ENCODE assay signal across 9 cellular contexts in genomic region chr19:1324792-1325567, GRCh38. TPM values are rescaled to one million over a fixed set of nuclear protein-coding genes. Genes with fewer than 3 reads are reported as not detected.
A peak's percentile ranks its signal among the peaks of the same experiment; 100 is the strongest.
DNase-seq lines count a peak whose midpoint lies in the region; ATAC-seq, FAIRE-seq and TF ChIP-seq lines count a peak whose summit lies in the region.
"Had no signal": no experiment of that assay in that cellular context is flagged by ENCODE, and none has a peak within 500 bp of the region (broad histone marks: within the 10 kb centered on the region; RNA-seq: fewer than 3 reads in every experiment).

No MANE protein-coding gene starts in this region.

- DNase-seq in GM19239 (ENCODE audit: insufficient read length, low spot score): peak; percentile 15
- DNase-seq in NCI-H345 treated with DMSO at 0.1 percent for 48 hours (lab: John Stamatoyannopoulos, UW; ENCODE audit: unreplicated experiment): peak; percentile 15
- DNase-seq in GM12878 (ENCODE audit: low read depth, low spot score): no peak
- no peak for DNase-seq in effector memory CD4-positive, alpha-beta T cell
- DNase-seq in hepatocyte (ENCODE audit: low spot score): no peak
- no peak for DNase-seq in NCI-H1048 (lab: John Stamatoyannopoulos, UW)

- no peak overlapping the region for H3K9ac ChIP-seq in GM12878 (ENCODE audit: control insufficient read depth, insufficient read depth, low read length)

- POLR2A ChIA-PET in GM12878 (lab: Charles Lee): no interaction called here

- no peak for TF ChIP-seq EP300 in GM12878 (IDR thresholded peaks at IDR 0.05; ENCODE audit: borderline replicate concordance in 1 of 2, control insufficient read depth in 1 of 2, low read depth in 2 of 2, low read length in 2 of 2)

- FAIRE-seq in GM19239 (lab: Jason Lieb, UNC) (no peak), GM12878 (lab: Jason Lieb, UNC) (no peak)

- TF ChIP-seq CTCF in GM12878 (IDR thresholded peaks at IDR 0.05 in 2 of 3, conservative IDR thresholded peaks at IDR 0.05 in 1 of 3; ENCODE audit: control insufficient read depth in 2 of 3, extremely low read depth in 1 of 3, insufficient read depth in 1 of 3, low read depth in 3 of 3, low read length in 3 of 3) (no peak), hepatocyte (IDR thresholded peaks at IDR 0.05; ENCODE audit: poor library complexity) (no peak)

- H3K4me2 ChIP-seq in GM12878 (ENCODE audit: control insufficient read depth, insufficient read depth) (no peak overlapping the region), hepatocyte (no peak overlapping the region)

- H3K9me2 ChIP-seq in hepatocyte (replicated peaks; ENCODE audit: insufficient read depth): no peaks in the 10 kb centered on the region

- WGBS in GM12878 (ENCODE audit: insufficient coverage, insufficient replicate concordance, low lambda C conversion rate, missing lambda C conversion rate): 18% methylated on average over 58 of the region's 66 CpGs
- 94% methylated on average over 41 of the region's 66 CpGs for WGBS in hepatocyte (ENCODE audit: low lambda C conversion rate, missing lambda C conversion rate)

- no peak for TF ChIP-seq POLR2A in GM12878 (IDR thresholded peaks at IDR 0.05; ENCODE audit: low read depth, low read length)

- no peaks in the 10 kb centered on the region for H3K4me1 ChIP-seq in GM12878 (ENCODE audit: control insufficient read depth, insufficient read depth, low read length)
- peaks cover 11% of the 10 kb centered on the region for H3K4me1 ChIP-seq in effector memory CD4-positive, alpha-beta T cell (ENCODE audit: control insufficient read depth, insufficient read depth, low read length, poor library complexity, severe bottlenecking)
- H3K4me1 ChIP-seq in hepatocyte (ENCODE audit: insufficient read depth): no peaks in the 10 kb centered on the region

- H3K79me2 ChIP-seq in GM12878 (ENCODE audit: control insufficient read depth, insufficient read depth, low read length) (no peaks in the 10 kb centered on the region), hepatocyte (no peaks in the 10 kb centered on the region)

- H3K36me3 ChIP-seq in GM12878 (ENCODE audit: control insufficient read depth in 2 of 2, insufficient read depth in 2 of 2, low read length in 1 of 2): no peaks in the 10 kb centered on the region
- no peaks in the 10 kb centered on the region for H3K36me3 ChIP-seq in effector memory CD4-positive, alpha-beta T cell (ENCODE audit: control insufficient read depth, insufficient read depth, low read length)
- no peaks in the 10 kb centered on the region for H3K36me3 ChIP-seq in hepatocyte (replicated peaks; ENCODE audit: insufficient read depth, low read depth)

- TF ChIP-seq RAD21 in GM12878 (IDR thresholded peaks at IDR 0.05; ENCODE audit: insufficient read depth, low read depth, low read length): no peak

- SMC1A ChIA-PET in GM12878 (lab: Charles Lee; ENCODE audit: uncharacterized antibody, unreplicated experiment): no interaction called here

- intact Hi-C loops in GM12878 (cut with micrococcal nuclease; ENCODE audit: unreplicated experiment): no loop called here

- no peaks in the 10 kb centered on the region for H4K20me1 ChIP-seq in GM12878 (ENCODE audit: control insufficient read depth, insufficient read depth)
- H4K20me1 ChIP-seq in hepatocyte (ENCODE audit: insufficient read depth, poor library complexity, severe bottlenecking): no peaks in the 10 kb centered on the region

- H3K4me3 ChIP-seq in GM12878: no peak overlapping the region
- peak overlapping the region; percentile 31 for H3K4me3 ChIP-seq in iPS-11a (ENCODE audit: low read depth, low read length)
- peak overlapping the region in 6 of 7 experiments; percentile 4 to 31 (median 18) for H3K4me3 ChIP-seq in skin epidermis
- H3K4me3 ChIP-seq in effector memory CD4-positive, alpha-beta T cell (ENCODE audit: insufficient read depth, low read depth, low read length, poor library complexity, severe bottlenecking): no peak overlapping the region
- no peak overlapping the region for H3K4me3 ChIP-seq in hepatocyte
- H3K4me3 ChIP-seq: SK-N-MC had no signal

- CTCF ChIA-PET in GM12878 (lab: Yijun Ruan, JAX): no interaction called here

- no TSS peak for BruUV-seq in GM12878 (replicated peaks; lab: Mats Ljungman, UMichigan)

- in situ Hi-C loops in GM12878 (cut with MboI): no loop called here

- no peak overlapping the region for H3K27ac ChIP-seq in GM12878 (ENCODE audit: control insufficient read depth, insufficient read depth)
- peak overlapping the region in 5 of 21 experiments; percentile 8 to 57 (median 44) for H3K27ac ChIP-seq in skin epidermis
- no peak overlapping the region for H3K27ac ChIP-seq in effector memory CD4-positive, alpha-beta T cell (ENCODE audit: insufficient read depth, low read length, poor library complexity, severe bottlenecking)
- H3K27ac ChIP-seq in hepatocyte: no peak overlapping the region
- H3K27ac ChIP-seq: SK-N-MC had no signal

- no peak; the same call in 2 of the 3 replicates for ATAC-seq in GM12878

- H3K9me3 ChIP-seq in GM12878 (replicated peaks; ENCODE audit: control insufficient read depth, insufficient read depth, low read length) (no peaks in the 10 kb centered on the region), hepatocyte (ENCODE audit: low read depth) (no peaks in the 10 kb centered on the region)
- H3K9me3 ChIP-seq in effector memory CD4-positive, alpha-beta T cell (ENCODE audit: control insufficient read depth, low read length): no peaks in the 10 kb centered on the region

- H3K27me3 ChIP-seq in GM12878 (replicated peaks in 1 of 2; ENCODE audit: control insufficient read depth in 2 of 2, insufficient read depth in 2 of 2, low read length in 1 of 2) (peaks cover 6 to 10% of the 10 kb centered on the region in 2 experiments; a peak in 3 of 4 replicates), hepatocyte (no peaks in the 10 kb centered on the region)
- H3K27me3 ChIP-seq in effector memory CD4-positive, alpha-beta T cell (replicated peaks; ENCODE audit: control insufficient read depth, insufficient read depth, low read length, poor library complexity, severe bottlenecking): peaks cover 21% of the 10 kb centered on the region

- H2AFZ ChIP-seq in GM12878 (ENCODE audit: control insufficient read depth, low read depth, low read length) (no peak overlapping the region), hepatocyte (no peak overlapping the region)

- RAD21 ChIA-PET in GM12878 (lab: Charles Lee; ENCODE audit: unreplicated experiment): no interaction called here

RNA-seq across cellular contexts. Expression of gene EFNA2, which starts 39.3 kb away (rescaled TPM):
- not detected in 2 replicates for total RNA-seq in GM12878 (2013; cell fraction: nucleolus; rRNA removed)
- total RNA-seq in GM12878 (2014; rRNA removed) (not detected in 2 replicates), GM12878 (2014; rRNA removed; fragmentation: Illumina TruSeq; extraction: Trizol) (not detected in 2 replicates), GM12878 (2021) (not detected in 2 replicates), hepatocyte (11.0 and 14.2 TPM in 2 replicates)
- not detected for polyA plus RNA-seq in GM12878 (2011; ENCODE audit: low read depth)
- polyA plus RNA-seq in GM12878 (2011; rRNA removed) (not detected in 2 replicates), GM12878 (2014; fragmentation: Illumina TruSeq; extraction: Trizol) (not detected in 2 replicates), GM12878 (2014; fragmentation: Nextera tagmentation; extraction: Ambion mirVana) (not detected), GM12878 (2014; rRNA removed) (not detected in 2 replicates), GM12878 (2016; fragmentation: Nextera tagmentation; extraction: Ambion mirVana) (not detected), hepatocyte (1.3 and 1.8 TPM in 2 replicates)
- not detected in 2 replicates for polyA plus RNA-seq in GM12878 (2011; cell fraction: cytosol; rRNA removed)
- polyA plus RNA-seq in GM12878 (2011; cell fraction: nucleus; rRNA removed): not detected in 2 replicates
- not detected in 2 replicates for polyA plus RNA-seq in GM12878 (2012)
- not detected in 2 replicates for polyA minus RNA-seq in GM12878 (2011; rRNA and poly(A)+ RNA removed)
- polyA minus RNA-seq in GM12878 (2011; cell fraction: cytosol; rRNA and poly(A)+ RNA removed): not detected in 2 replicates
- polyA minus RNA-seq in GM12878 (2011; cell fraction: nucleus; rRNA and poly(A)+ RNA removed): not detected in 2 replicates

RNA-seq across cellular contexts. Expression of gene FAM174C, which starts 49.6 kb away (rescaled TPM):
- 15.3 and 16.8 TPM in 2 replicates for total RNA-seq in GM12878 (2013; cell fraction: nucleolus; rRNA removed)
- total RNA-seq in GM12878 (2014; rRNA removed) (52.8 and 57.6 TPM in 2 replicates), GM12878 (2014; rRNA removed; fragmentation: Illumina TruSeq; extraction: Trizol) (15.4 and 18.8 TPM in 2 replicates), GM12878 (2021) (71.8 and 73.0 TPM in 2 replicates), hepatocyte (25.5 TPM in 2 replicates)
- polyA plus RNA-seq in GM12878 (2011; ENCODE audit: low read depth): 13.7 TPM
- polyA plus RNA-seq in GM12878 (2011; rRNA removed) (14.8 and 29.6 TPM in 2 replicates), GM12878 (2014; fragmentation: Illumina TruSeq; extraction: Trizol) (1.1 and 8.1 TPM in 2 replicates), GM12878 (2014; fragmentation: Nextera tagmentation; extraction: Ambion mirVana) (1 to 10 TPM in 1 of 2 experiments, under 1 TPM in 1; 0.89 to 6.9 TPM), GM12878 (2014; rRNA removed) (94.6 and 104 TPM in 2 replicates), GM12878 (2016; fragmentation: Nextera tagmentation; extraction: Ambion mirVana) (10 to 100 TPM; 72.0 to 79.9 TPM), hepatocyte (79.9 and 89.5 TPM in 2 replicates)
- polyA plus RNA-seq in GM12878 (2011; cell fraction: cytosol; rRNA removed): 85.8 and 125 TPM in 2 replicates
- 64.1 and 89.0 TPM in 2 replicates for polyA plus RNA-seq in GM12878 (2011; cell fraction: nucleus; rRNA removed)
- 61.2 and 63.0 TPM in 2 replicates for polyA plus RNA-seq in GM12878 (2012)
- 10.3 and 34.2 TPM in 2 replicates for polyA minus RNA-seq in GM12878 (2011; rRNA and poly(A)+ RNA removed)
- 20.5 and 25.9 TPM in 2 replicates for polyA minus RNA-seq in GM12878 (2011; cell fraction: cytosol; rRNA and poly(A)+ RNA removed)
- 11.1 and 20.1 TPM in 2 replicates for polyA minus RNA-seq in GM12878 (2011; cell fraction: nucleus; rRNA and poly(A)+ RNA removed)

RNA-seq across cellular contexts. Expression of gene CIRBP, which starts 55.8 kb away (rescaled TPM):
- 275 and 320 TPM in 2 replicates for total RNA-seq in GM12878 (2013; cell fraction: nucleolus; rRNA removed)
- total RNA-seq in GM12878 (2014; rRNA removed): 216 and 225 TPM in 2 replicates
- 228 and 243 TPM in 2 replicates for total RNA-seq in GM12878 (2014; rRNA removed; fragmentation: Illumina TruSeq; extraction: Trizol)
- total RNA-seq in GM12878 (2021): 264 and 284 TPM in 2 replicates
- polyA plus RNA-seq in GM12878 (2011; ENCODE audit: low read depth): 115 TPM
- 153 and 253 TPM in 2 replicates for polyA plus RNA-seq in GM12878 (2011; rRNA removed)
- 253 and 279 TPM in 2 replicates for polyA plus RNA-seq in GM12878 (2011; cell fraction: cytosol; rRNA removed)
- polyA plus RNA-seq in GM12878 (2011; cell fraction: nucleus; rRNA removed): 892 and 1,145 TPM in 2 replicates
- polyA plus RNA-seq in GM12878 (2012): 254 and 374 TPM in 2 replicates
- 152 and 313 TPM in 2 replicates for polyA plus RNA-seq in GM12878 (2014; fragmentation: Illumina TruSeq; extraction: Trizol)
- 10 to 100 TPM; 27.6 to 52.4 TPM for polyA plus RNA-seq in GM12878 (2014; fragmentation: Nextera tagmentation; extraction: Ambion mirVana)
- polyA plus RNA-seq in GM12878 (2014; rRNA removed): 335 and 370 TPM in 2 replicates
- 100 to 1,000 TPM; 162 to 166 TPM for polyA plus RNA-seq in GM12878 (2016; fragmentation: Nextera tagmentation; extraction: Ambion mirVana)
- 50.8 and 65.0 TPM in 2 replicates for polyA minus RNA-seq in GM12878 (2011; rRNA and poly(A)+ RNA removed)
- 44.4 and 56.1 TPM in 2 replicates for polyA minus RNA-seq in GM12878 (2011; cell fraction: cytosol; rRNA and poly(A)+ RNA removed)
- 81.2 and 108 TPM in 2 replicates for polyA minus RNA-seq in GM12878 (2011; cell fraction: nucleus; rRNA and poly(A)+ RNA removed)
- total RNA-seq in hepatocyte: 212 and 361 TPM in 2 replicates
- 202 and 261 TPM in 2 replicates for polyA plus RNA-seq in hepatocyte

RNA-seq across cellular contexts. Expression of gene NDUFS7, which starts 58.7 kb away (rescaled TPM):
- total RNA-seq in GM12878 (2013; cell fraction: nucleolus; rRNA removed): 50.2 and 65.0 TPM in 2 replicates
- 107 and 143 TPM in 2 replicates for total RNA-seq in GM12878 (2014; rRNA removed)
- 18.5 and 24.1 TPM in 2 replicates for total RNA-seq in GM12878 (2014; rRNA removed; fragmentation: Illumina TruSeq; extraction: Trizol)
- 136 and 143 TPM in 2 replicates for total RNA-seq in GM12878 (2021)
- polyA plus RNA-seq in GM12878 (2011; ENCODE audit: low read depth): 16.9 TPM
- 12.1 and 43.0 TPM in 2 replicates for polyA plus RNA-seq in GM12878 (2011; rRNA removed)
- 127 and 227 TPM in 2 replicates for polyA plus RNA-seq in GM12878 (2011; cell fraction: cytosol; rRNA removed)
- polyA plus RNA-seq in GM12878 (2011; cell fraction: nucleus; rRNA removed): 125 and 151 TPM in 2 replicates
- 64.7 and 88.4 TPM in 2 replicates for polyA plus RNA-seq in GM12878 (2012)
- 1.5 and 5.1 TPM in 2 replicates for polyA plus RNA-seq in GM12878 (2014; fragmentation: Illumina TruSeq; extraction: Trizol)
- 10 to 100 TPM; 10.6 to 39.4 TPM for polyA plus RNA-seq in GM12878 (2014; fragmentation: Nextera tagmentation; extraction: Ambion mirVana)
- polyA plus RNA-seq in GM12878 (2014; rRNA removed): 166 and 177 TPM in 2 replicates
- 100 to 1,000 TPM; 261 to 282 TPM for polyA plus RNA-seq in GM12878 (2016; fragmentation: Nextera tagmentation; extraction: Ambion mirVana)
- polyA minus RNA-seq in GM12878 (2011; rRNA and poly(A)+ RNA removed): 38.5 and 54.8 TPM in 2 replicates
- polyA minus RNA-seq in GM12878 (2011; cell fraction: cytosol; rRNA and poly(A)+ RNA removed): 65.2 and 74.7 TPM in 2 replicates
- 16.3 and 29.0 TPM in 2 replicates for polyA minus RNA-seq in GM12878 (2011; cell fraction: nucleus; rRNA and poly(A)+ RNA removed)
- total RNA-seq in hepatocyte: 81.6 and 130 TPM in 2 replicates
- polyA plus RNA-seq in hepatocyte: 270 and 276 TPM in 2 replicates

Comparison
In these comparisons a context has a peak if more than half of its experiments do, and no peak if none do; other contexts are left out.
1. DNase-seq: peak in GM19239 (single experiment) and NCI-H345 treated with DMSO at 0.1 percent for 48 hours (single experiment); none in GM12878 (single experiment), effector memory CD4-positive, alpha-beta T cell (0 of 3), hepatocyte (single experiment) and NCI-H1048 (single experiment).
2. H3K4me3 ChIP-seq: peak in iPS-11a (single experiment) and skin epidermis (6 of 7); none in GM12878 (single experiment), effector memory CD4-positive, alpha-beta T cell (single experiment) and hepatocyte (single experiment).
3. RNA of gene EFNA2, which starts 39.3 kb away (total RNA-seq): 11.0 to 14.2 TPM in hepatocyte; not detected in GM12878; every median in the first group is over 10 times any median in the second.